Comparison of ENCODE assay signal across 1 cellular context in the genomic region with DNA sequence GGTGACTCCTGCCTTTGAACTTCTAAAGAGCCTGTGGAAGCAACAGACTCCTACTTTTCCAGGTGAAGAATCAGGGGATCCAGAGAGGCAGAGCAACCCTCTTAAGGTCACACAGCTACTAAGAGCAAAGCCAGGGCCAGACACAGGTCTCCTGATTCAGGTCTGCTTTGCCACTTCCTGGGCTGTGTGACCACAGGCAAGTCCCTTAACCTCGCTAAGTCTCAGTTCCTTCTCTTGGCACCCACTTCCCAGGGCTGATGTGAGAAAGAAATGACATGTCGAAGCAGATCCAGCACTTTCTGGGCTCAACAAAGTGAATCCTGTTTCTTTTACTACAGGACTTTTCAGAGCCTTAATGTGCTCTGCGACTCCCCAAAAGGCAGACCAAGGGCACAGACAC.
TF ChIP-seq lines count a peak whose summit lies in the region.

No MANE protein-coding gene starts in this region.

TF ChIP-seq in GM12878, 131 proteins besides CTCF, POLR2A, EP300 and RAD21 (continued from another document):
- TF ChIP-seq, protein P1, sequence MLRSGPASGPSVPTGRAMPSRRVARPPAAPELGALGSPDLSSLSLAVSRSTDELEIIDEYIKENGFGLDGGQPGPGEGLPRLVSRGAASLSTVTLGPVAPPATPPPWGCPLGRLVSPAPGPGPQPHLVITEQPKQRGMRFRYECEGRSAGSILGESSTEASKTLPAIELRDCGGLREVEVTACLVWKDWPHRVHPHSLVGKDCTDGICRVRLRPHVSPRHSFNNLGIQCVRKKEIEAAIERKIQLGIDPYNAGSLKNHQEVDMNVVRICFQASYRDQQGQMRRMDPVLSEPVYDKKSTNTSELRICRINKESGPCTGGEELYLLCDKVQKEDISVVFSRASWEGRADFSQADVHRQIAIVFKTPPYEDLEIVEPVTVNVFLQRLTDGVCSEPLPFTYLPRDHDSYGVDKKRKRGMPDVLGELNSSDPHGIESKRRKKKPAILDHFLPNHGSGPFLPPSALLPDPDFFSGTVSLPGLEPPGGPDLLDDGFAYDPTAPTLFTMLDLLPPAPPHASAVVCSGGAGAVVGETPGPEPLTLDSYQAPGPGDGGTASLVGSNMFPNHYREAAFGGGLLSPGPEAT (IDR thresholded peaks at IDR 0.05; ENCODE audit: low read depth): peak; percentile 48; the same call in 1 of the 2 replicates
- 0 out of 2 replicates have a peak, but pooled peaks have one; percentile 35 for TF ChIP-seq CREB1 (IDR thresholded peaks at IDR 0.05; ENCODE audit: low read depth)
- TF ChIP-seq BRCA1 (IDR thresholded peaks at IDR 0.05; ENCODE audit: low read depth, low read length): no peak
- no peak for TF ChIP-seq GABPA (IDR thresholded peaks at IDR 0.05; ENCODE audit: low read depth)
- TF ChIP-seq SMAD5 (IDR thresholded peaks at IDR 0.05; ENCODE audit: low read depth): no peak
- TF ChIP-seq NBN (IDR thresholded peaks at IDR 0.05): 0 out of 2 replicates have a peak, but pooled peaks have one; percentile 62
- TF ChIP-seq, protein P2, sequence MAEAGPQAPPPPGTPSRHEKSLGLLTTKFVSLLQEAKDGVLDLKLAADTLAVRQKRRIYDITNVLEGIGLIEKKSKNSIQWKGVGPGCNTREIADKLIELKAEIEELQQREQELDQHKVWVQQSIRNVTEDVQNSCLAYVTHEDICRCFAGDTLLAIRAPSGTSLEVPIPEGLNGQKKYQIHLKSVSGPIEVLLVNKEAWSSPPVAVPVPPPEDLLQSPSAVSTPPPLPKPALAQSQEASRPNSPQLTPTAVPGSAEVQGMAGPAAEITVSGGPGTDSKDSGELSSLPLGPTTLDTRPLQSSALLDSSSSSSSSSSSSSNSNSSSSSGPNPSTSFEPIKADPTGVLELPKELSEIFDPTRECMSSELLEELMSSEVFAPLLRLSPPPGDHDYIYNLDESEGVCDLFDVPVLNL (IDR thresholded peaks at IDR 0.05; ENCODE audit: low read depth, low read length): no peak
- peak; percentile 59; the same call in 1 of the 2 replicates for TF ChIP-seq BCL11A (IDR thresholded peaks at IDR 0.05; ENCODE audit: low read depth, low read length)
- peak; percentile 90 for TF ChIP-seq EED (IDR thresholded peaks at IDR 0.05; ENCODE audit: low read depth)
- peak in 1 of 2 experiments; percentile 67; a peak in 2 of 4 replicates for TF ChIP-seq ETV6 (conservative IDR thresholded peaks at IDR 0.05 in 1 of 2, IDR thresholded peaks at IDR 0.05 in 1 of 2; ENCODE audit: borderline replicate concordance in 1 of 2, low read depth in 1 of 2)
